1 cellular context compared by ENCODE assay signal in the genomic region with DNA sequence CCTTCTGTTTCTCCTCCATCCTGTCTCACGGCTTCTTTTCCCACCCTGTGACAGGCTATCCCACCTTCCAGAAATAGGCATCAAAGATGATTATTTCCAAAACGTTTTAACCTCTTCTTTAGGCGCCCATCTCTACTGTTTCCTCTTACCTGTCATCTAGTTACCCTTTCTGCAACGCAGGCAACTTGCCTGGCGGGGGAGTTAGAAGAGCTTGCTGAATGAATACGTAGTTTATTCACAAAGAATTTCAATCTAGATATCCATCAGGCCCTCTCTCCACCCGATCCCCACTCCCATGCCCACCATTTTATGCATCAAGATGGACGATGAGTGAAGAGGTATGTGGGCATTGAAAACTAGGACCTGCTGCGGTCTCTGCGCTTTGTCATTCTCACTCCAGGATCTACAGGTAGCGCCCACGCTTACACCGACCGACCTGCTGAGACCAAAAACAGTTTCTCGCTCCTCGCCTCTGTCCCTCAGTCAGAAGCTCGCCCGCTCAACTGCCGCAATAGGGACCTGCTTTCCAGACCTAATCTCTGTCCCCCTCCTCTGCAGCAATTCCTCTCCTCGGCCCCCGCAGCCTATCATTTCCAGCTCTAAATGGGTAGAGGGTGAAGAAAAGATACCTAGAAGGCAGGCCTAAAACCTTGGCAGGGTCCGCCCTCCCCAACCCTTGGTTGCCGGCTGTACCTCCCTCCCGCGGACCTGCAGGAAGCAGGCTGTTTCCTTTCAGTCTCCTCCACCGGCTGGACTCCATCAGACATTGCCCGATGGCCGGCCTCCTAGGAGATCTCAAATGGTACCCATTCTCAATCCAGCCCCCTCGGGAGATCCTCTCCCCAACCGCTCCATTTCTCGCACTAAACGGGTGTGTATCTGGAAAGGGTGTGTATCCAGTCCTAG.
TF ChIP-seq lines count a peak whose summit lies in the region.

No MANE protein-coding gene starts in this region.

TF ChIP-seq in endothelial cell of umbilical vein, 7 proteins besides CTCF, POLR2A, EP300 and RAD21:
- TF ChIP-seq JUN (IDR thresholded peaks at IDR 0.05; ENCODE audit: borderline replicate concordance, insufficient read depth, insufficient read length, low read depth) (no peak), GATA2 (IDR thresholded peaks at IDR 0.05; ENCODE audit: insufficient read depth, insufficient read length, low read depth, low read length) (no peak), POLR2AphosphoS5 (IDR thresholded peaks at IDR 0.05; ENCODE audit: insufficient read depth, low read depth, low read length) (no peak), FOS (IDR thresholded peaks at IDR 0.05; ENCODE audit: borderline replicate concordance, insufficient read depth, low read length) (no peak), EZH2 (IDR thresholded peaks at IDR 0.05; ENCODE audit: borderline replicate concordance, low read depth, low read length, severe bottlenecking) (no peak)
- TF ChIP-seq, protein P1, sequence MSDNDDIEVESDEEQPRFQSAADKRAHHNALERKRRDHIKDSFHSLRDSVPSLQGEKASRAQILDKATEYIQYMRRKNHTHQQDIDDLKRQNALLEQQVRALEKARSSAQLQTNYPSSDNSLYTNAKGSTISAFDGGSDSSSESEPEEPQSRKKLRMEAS (IDR thresholded peaks at IDR 0.05; ENCODE audit: insufficient read depth, insufficient read length): no peak
